8 cellular contexts compared by ENCODE assay signal in the genomic region with DNA sequence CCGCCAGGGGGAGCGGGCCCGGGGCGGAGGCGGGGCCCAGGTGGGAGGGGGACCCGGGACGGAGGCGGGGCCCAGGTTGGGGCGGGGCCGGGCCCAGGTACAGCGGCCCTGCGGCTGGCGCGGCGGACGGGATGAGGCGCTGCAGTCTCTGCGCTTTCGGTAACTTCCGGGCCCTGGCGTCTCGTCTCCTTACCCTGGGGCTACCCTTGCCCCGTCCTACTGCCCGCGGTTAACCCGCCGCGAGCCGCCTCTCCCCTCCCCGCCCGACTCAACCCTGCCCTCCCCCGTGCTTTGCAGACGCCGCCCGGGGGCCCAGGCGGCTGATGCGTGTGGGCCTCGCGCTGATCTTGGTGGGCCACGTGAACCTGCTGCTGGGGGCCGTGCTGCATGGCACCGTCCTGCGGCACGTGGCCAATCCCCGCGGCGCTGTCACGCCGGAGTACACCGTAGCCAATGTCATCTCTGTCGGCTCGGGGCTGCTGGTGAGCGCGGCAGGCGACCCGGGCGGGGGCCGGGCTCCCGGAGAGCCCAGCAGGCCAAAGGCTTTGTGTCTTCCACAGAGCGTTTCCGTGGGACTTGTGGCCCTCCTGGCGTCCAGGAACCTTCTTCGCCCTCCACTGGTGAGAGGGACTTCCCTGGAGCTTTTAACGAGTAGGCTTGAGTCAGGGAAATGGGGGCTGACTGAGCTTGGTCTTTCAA. TPM values are rescaled to one million over a fixed set of nuclear protein-coding genes. Genes with fewer than 3 reads are reported as not detected.
DNase-seq lines count a peak whose midpoint lies in the region; ATAC-seq and TF ChIP-seq lines count a peak whose summit lies in the region.

KRTCAP3 (plus strand) TSS at position 100 of the 699 bp plus-strand sequence; CDS start at position 132, 32 bp downstream.

- intact Hi-C loops in CD4-positive, alpha-beta T cell (cut with DNase I, micrococcal nuclease): loop anchor here (1.0 to 5.0 kb wide), 3 partner anchors 45 to 185 kb away; partner anchors contain the start of genes IFT172 (in 2 of the 2), CCDC121 (in 1 of the 2) and GPN1 (in 1 of the 2)

- no peaks in the 10 kb centered on the region for H3K9me3 Mint-ChIP-seq in CD4-positive, alpha-beta T cell

- peak within 1 kb of the TSS; percentile 5 for H3K4me3 Mint-ChIP-seq in CD4-positive, alpha-beta T cell

- CTCF ChIA-PET in CD4-positive, alpha-beta T cell (lab: Charles Lee): no interaction called here

- DNase-seq in CD4-positive, alpha-beta T cell: peak; percentile 45 to 72 (median 58)
- DNase-seq in NCI-H1930 (lab: John Stamatoyannopoulos, UW): peak; percentile 70 to 77
- peak; percentile 83 for DNase-seq in activated effector memory CD4-positive, alpha-beta T cell treated with anti-CD3 and anti-CD28 coated beads, Interleukin-2, amount 50 U/mL, for 16 hours
- DNase-seq in iPS DF 6.9 (ENCODE audit: low read depth, low spot score): peak; percentile 54
- peak; percentile 30 for DNase-seq in stimulated activated CD4-positive, alpha-beta T cell treated with anti-CD3 and anti-CD28 coated beads, Interleukin-12 subunit alpha, Interleukin-12 subunit beta, amount 100 ng/mL, for 4 hours
- DNase-seq in NCI-H524 treated with DMSO at 0.1 percent for 48 hours (lab: John Stamatoyannopoulos, UW): no peak
- DNase-seq in GOT3 (lab: John Stamatoyannopoulos, UW): no peak

- H3K27ac ChIP-seq in CD4-positive, alpha-beta T cell (ENCODE audit: low read depth, low read length): no peak within 1 kb of the TSS
- no peak within 1 kb of the TSS for H3K27ac ChIP-seq in iPS DF 6.9 (ENCODE audit: low read length)

- peaks cover 20% of the 10 kb centered on the region for H3K4me1 Mint-ChIP-seq in CD4-positive, alpha-beta T cell (ENCODE audit: low read depth)

- peak; percentile 96 for ATAC-seq in CD4-positive, alpha-beta T cell (ENCODE audit: poor library complexity)
- no peak for ATAC-seq in GM19467 (IDR thresholded peaks at IDR 0.05; ENCODE audit: unreplicated experiment)

- H3K9me3 ChIP-seq in CD4-positive, alpha-beta T cell (ENCODE audit: control insufficient read depth, low read length): no peaks in the 10 kb centered on the region
- no peaks in the 10 kb centered on the region for H3K9me3 ChIP-seq in iPS DF 6.9 (ENCODE audit: control insufficient read depth, insufficient read depth, low read length)

- H3K27me3 Mint-ChIP-seq in CD4-positive, alpha-beta T cell: no peaks in the 10 kb centered on the region

- H3K4me1 ChIP-seq in iPS DF 6.9 (ENCODE audit: control insufficient read depth, insufficient read depth, low read length): 0 out of 2 replicates have a peak, but pooled peaks cover 2% of the 10 kb centered on the region

- peaks cover 7% of the 10 kb centered on the region for H3K36me3 ChIP-seq in iPS DF 6.9 (ENCODE audit: control insufficient read depth, insufficient read depth, low read length)

- H3K36me3 Mint-ChIP-seq in CD4-positive, alpha-beta T cell (ENCODE audit: low read depth): peaks cover 69% of the 10 kb centered on the region

- no peaks in the 10 kb centered on the region for H3K27me3 ChIP-seq in CD4-positive, alpha-beta T cell (ENCODE audit: control insufficient read depth, insufficient read depth, low read length)
- no peaks in the 10 kb centered on the region for H3K27me3 ChIP-seq in iPS DF 6.9 (ENCODE audit: control insufficient read depth, insufficient read depth, low read length)

- no CpG with 5 or more reads among the region's 64 CpGs for WGBS in iPS DF 6.9 (ENCODE audit: insufficient coverage, insufficient read length)

- POLR2A ChIA-PET in CD4-positive, alpha-beta T cell (lab: Charles Lee): interaction anchor here (1.0 kb wide), 2 partner anchors 12 to 13 kb away, joined by 3 read pairs; no protein-coding TSS in a partner anchor

- TF ChIP-seq CTCF in CD4-positive, alpha-beta T cell (IDR thresholded peaks at IDR 0.05): peak; percentile 37

- H3K4me3 ChIP-seq in iPS DF 6.9 (ENCODE audit: low read length): peak within 1 kb of the TSS; percentile 50

- H3K27ac Mint-ChIP-seq in CD4-positive, alpha-beta T cell: peak within 1 kb of the TSS; percentile 61

RNA-seq across cellular contexts. Expression of gene KRTCAP3, which starts in this region (rescaled TPM):
- 10 to 100 TPM; 11.5 to 12.8 TPM for total RNA-seq in CD4-positive, alpha-beta T cell

Comparison
In these comparisons a context has a peak if more than half of its experiments do, and no peak if none do; other contexts are left out.
1. DNase-seq: peak in CD4-positive, alpha-beta T cell (10 of 10), NCI-H1930 (2 of 2), activated effector memory CD4-positive, alpha-beta T cell treated with anti-CD3 and anti-CD28 coated beads, Interleukin-2, amount 50 U/mL, for 16 hours (single experiment), iPS DF 6.9 (single experiment) and stimulated activated CD4-positive, alpha-beta T cell treated with anti-CD3 and anti-CD28 coated beads, Interleukin-12 subunit alpha, Interleukin-12 subunit beta, amount 100 ng/mL, for 4 hours (single experiment); none in NCI-H524 treated with DMSO at 0.1 percent for 48 hours (single experiment) and GOT3 (single experiment).